In the genomic region with DNA sequence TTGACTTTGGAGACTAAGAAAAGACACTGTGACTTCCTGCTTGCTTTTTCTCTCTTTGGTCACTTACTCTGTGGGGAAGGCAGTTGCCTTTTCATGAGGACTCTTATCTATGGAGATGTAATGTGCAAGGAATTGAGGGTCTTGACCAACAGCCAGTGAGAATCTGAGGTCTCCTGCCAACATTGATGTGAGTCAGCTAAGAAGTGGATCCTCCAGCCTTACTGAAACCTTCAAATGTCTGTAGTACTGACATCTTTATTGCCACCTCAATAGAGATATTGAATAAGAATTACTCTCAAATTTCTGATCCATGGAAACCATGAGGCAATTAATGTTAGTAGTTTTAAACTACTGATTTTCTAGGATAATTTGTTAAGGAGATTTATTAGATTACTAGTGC, we compare ENCODE assay signal across 22 cellular contexts.
"Had no signal": no experiment of that assay in that cellular context is flagged by ENCODE, and none has a peak within 500 bp of the region (broad histone marks: within the 10 kb centered on the region; RNA-seq: fewer than 3 reads in every experiment).

No MANE protein-coding gene starts in this region.

- ATAC-seq: activated CD8-positive, alpha-beta memory T cell treated with anti-CD3 and anti-CD28 coated beads, Interleukin-2, amount 10 ng/mL, durations not matched to agents 7 days and 5 days; activated T-helper 17 cell treated with anti-CD3 and anti-CD28 coated beads, Interleukin-2, amount 50 U/mL, for 72 hours; gastroesophageal sphincter; naive thymus-derived CD4-positive, alpha-beta T cell; psoas muscle; right cardiac atrium; stimulated activated naive CD8-positive, alpha-beta T cell treated with anti-CD3 and anti-CD28 coated beads, Interleukin-15, amount 100 ng/mL, for 72 hours had no signal

- H3K27me3 ChIP-seq: gastroesophageal sphincter, neural progenitor cell, suprapubic skin, transverse colon, vagina had no signal

- H3K4me3 ChIP-seq: dorsolateral prefrontal cortex, gastroesophageal sphincter, neural progenitor cell, psoas muscle, smooth muscle cell, suprapubic skin, transverse colon, vagina had no signal

- H3K36me3 Mint-ChIP-seq: activated CD8-positive, alpha-beta memory T cell treated with anti-CD3 and anti-CD28 coated beads, Interleukin-2, amount 10 ng/mL, durations not matched to agents 7 days and 5 days; activated naive CD8-positive, alpha-beta T cell treated with anti-CD3 and anti-CD28 coated beads for 36 hours; naive thymus-derived CD4-positive, alpha-beta T cell; neural progenitor cell had no signal

- H3K4me1 Mint-ChIP-seq: activated B cell treated with CpG ODN at 0.5 μM for 24 hours; activated CD4-positive, alpha-beta memory T cell treated with anti-CD3 and anti-CD28 coated beads, Interleukin-2, amount 10 ng/mL, durations not matched to agents 7 days and 5 days; activated CD8-positive, alpha-beta memory T cell treated with anti-CD3 and anti-CD28 coated beads, Interleukin-2, amount 10 ng/mL, durations not matched to agents 7 days and 5 days; activated naive CD8-positive, alpha-beta T cell treated with anti-CD3 and anti-CD28 coated beads for 36 hours; activated T-helper 17 cell treated with anti-CD3 and anti-CD28 coated beads, Interleukin-2, amount 50 U/mL, for 72 hours; naive thymus-derived CD4-positive, alpha-beta T cell; neural progenitor cell; stimulated activated naive CD8-positive, alpha-beta T cell treated with anti-CD3 and anti-CD28 coated beads, Interleukin-15, amount 100 ng/mL, for 72 hours had no signal

- H3K27me3 Mint-ChIP-seq: activated B cell treated with CpG ODN at 0.5 μM for 24 hours; activated CD4-positive, alpha-beta memory T cell treated with anti-CD3 and anti-CD28 coated beads, Interleukin-2, amount 10 ng/mL, durations not matched to agents 7 days and 5 days; activated CD8-positive, alpha-beta memory T cell treated with anti-CD3 and anti-CD28 coated beads, Interleukin-2, amount 10 ng/mL, durations not matched to agents 7 days and 5 days; activated T-helper 17 cell treated with anti-CD3 and anti-CD28 coated beads, Interleukin-2, amount 50 U/mL, for 72 hours; stimulated activated naive CD8-positive, alpha-beta T cell treated with anti-CD3 and anti-CD28 coated beads, Interleukin-15, amount 100 ng/mL, for 72 hours had no signal

- H3K27ac Mint-ChIP-seq: activated B cell treated with CpG ODN at 0.5 μM for 24 hours; activated CD4-positive, alpha-beta memory T cell treated with anti-CD3 and anti-CD28 coated beads, Interleukin-2, amount 10 ng/mL, durations not matched to agents 7 days and 5 days; activated CD8-positive, alpha-beta memory T cell treated with anti-CD3 and anti-CD28 coated beads, Interleukin-2, amount 10 ng/mL, durations not matched to agents 7 days and 5 days; activated naive CD8-positive, alpha-beta T cell treated with anti-CD3 and anti-CD28 coated beads for 36 hours; activated T-helper 17 cell treated with anti-CD3 and anti-CD28 coated beads, Interleukin-2, amount 50 U/mL, for 72 hours; naive thymus-derived CD4-positive, alpha-beta T cell; neural progenitor cell; stimulated activated naive CD8-positive, alpha-beta T cell treated with anti-CD3 and anti-CD28 coated beads, Interleukin-15, amount 100 ng/mL, for 72 hours; T-helper 2 cell treated with Interferon-gamma antibody and Interleukin-4, amounts not matched to agents 5 μg/mL and 100 μg/mL, for 36 hours had no signal

- H3K36me3 ChIP-seq: gastroesophageal sphincter, neural progenitor cell, suprapubic skin, transverse colon, vagina had no signal

- H3K27ac ChIP-seq: dorsolateral prefrontal cortex, gastroesophageal sphincter, neural progenitor cell, psoas muscle, suprapubic skin, transverse colon, vagina had no signal

- DNase-seq: activated B cell treated with CpG ODN at 0.5 μM for 24 hours; activated CD4-positive, alpha-beta memory T cell treated with anti-CD3 and anti-CD28 coated beads, Interleukin-2, amount 10 ng/mL, durations not matched to agents 7 days and 5 days; activated CD4-positive, alpha-beta T cell treated with anti-CD3 and anti-CD28 coated beads for 4 hours; activated CD8-positive, alpha-beta memory T cell treated with anti-CD3 and anti-CD28 coated beads, Interleukin-2, amount 10 ng/mL, durations not matched to agents 7 days and 5 days; activated naive CD4-positive, alpha-beta T cell; activated naive CD8-positive, alpha-beta T cell treated with anti-CD3 and anti-CD28 coated beads for 36 hours; amygdala; dorsolateral prefrontal cortex; mesenchymal stem cell; naive thymus-derived CD4-positive, alpha-beta T cell; psoas muscle; right cardiac atrium; stimulated activated CD4-positive, alpha-beta T cell treated with anti-CD3 and anti-CD28 coated beads, Interleukin-4, amount 100 ng/mL, for 1 hour; stimulated activated naive CD8-positive, alpha-beta T cell treated with anti-CD3 and anti-CD28 coated beads, Interleukin-15, amount 100 ng/mL, for 72 hours; transverse colon had no signal

- H3K4me3 Mint-ChIP-seq: activated B cell treated with CpG ODN at 0.5 μM for 24 hours; activated CD4-positive, alpha-beta memory T cell treated with anti-CD3 and anti-CD28 coated beads, Interleukin-2, amount 10 ng/mL, durations not matched to agents 7 days and 5 days; activated CD8-positive, alpha-beta memory T cell treated with anti-CD3 and anti-CD28 coated beads, Interleukin-2, amount 10 ng/mL, durations not matched to agents 7 days and 5 days; activated naive CD8-positive, alpha-beta T cell treated with anti-CD3 and anti-CD28 coated beads for 36 hours; activated T-helper 17 cell treated with anti-CD3 and anti-CD28 coated beads, Interleukin-2, amount 50 U/mL, for 72 hours; naive thymus-derived CD4-positive, alpha-beta T cell; neural progenitor cell; stimulated activated naive CD8-positive, alpha-beta T cell treated with anti-CD3 and anti-CD28 coated beads, Interleukin-15, amount 100 ng/mL, for 72 hours; T-helper 2 cell treated with Interferon-gamma antibody and Interleukin-4, amounts not matched to agents 5 μg/mL and 100 μg/mL, for 36 hours had no signal

- H3K9me3 Mint-ChIP-seq: activated B cell treated with CpG ODN at 0.5 μM for 24 hours; activated naive CD8-positive, alpha-beta T cell treated with anti-CD3 and anti-CD28 coated beads for 36 hours; activated T-helper 17 cell treated with anti-CD3 and anti-CD28 coated beads, Interleukin-2, amount 50 U/mL, for 72 hours; neural progenitor cell; T-helper 2 cell treated with Interferon-gamma antibody and Interleukin-4, amounts not matched to agents 5 μg/mL and 100 μg/mL, for 36 hours had no signal
